ENCODE assay signal across 17 cellular contexts in the genomic region with DNA sequence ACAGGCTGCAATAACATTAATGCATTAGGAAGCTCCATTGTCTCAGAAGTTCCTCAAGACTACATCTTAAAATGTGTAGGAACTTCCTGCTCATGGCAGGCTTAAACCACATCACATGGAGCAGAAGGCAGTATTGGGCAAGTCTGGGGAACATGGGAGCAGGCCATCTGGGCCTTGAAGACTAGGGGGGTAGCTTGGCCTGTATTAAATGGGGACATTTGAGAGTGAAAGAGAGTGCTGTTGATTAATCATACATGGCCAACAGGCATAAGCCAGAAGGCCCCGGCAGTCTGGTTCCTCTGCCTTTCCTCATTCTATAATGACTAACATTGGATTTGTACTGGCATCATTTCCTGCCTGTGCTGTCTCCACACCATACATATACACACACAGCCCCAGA. TPM values are rescaled to one million over a fixed set of nuclear protein-coding genes. Genes with fewer than 3 reads are reported as not detected.
DNase-seq lines count a peak whose midpoint lies in the region; ATAC-seq and TF ChIP-seq lines count a peak whose summit lies in the region.
"Had no signal": no experiment of that assay in that cellular context is flagged by ENCODE, and none has a peak within 500 bp of the region (broad histone marks: within the 10 kb centered on the region; RNA-seq: fewer than 3 reads in every experiment).

No MANE protein-coding gene starts in this region.

- intact Hi-C loops in left lung (cut with DNase I) = no loop called here
- intact Hi-C loops in posterior vena cava (cut with DNase I) = loop anchor here in 1 of 2 donors (10.0 kb wide), 1 partner anchor 114 kb away; no protein-coding TSS in a partner anchor

- peaks cover 10 to 96% of the 10 kb centered on the region in 2 donors for H3K36me3 ChIP-seq in left lung

- no peaks in the 10 kb centered on the region for H3K9me3 ChIP-seq in left lung

- DNase-seq in NCI-H524 (lab: John Stamatoyannopoulos, UW) (peak; percentile 41 to 65), NCI-H524 treated with DMSO at 0.1 percent for 48 hours (lab: John Stamatoyannopoulos, UW) (no peak), RKO (ENCODE audit: low spot score) (peak; percentile 37), epithelial cell of esophagus (ENCODE audit: low read depth) (peak; percentile 80), omental fat pad (ENCODE audit: low spot score) (no peak), left lung (no peak), posterior vena cava (ENCODE audit: low spot score) (no peak), ACHN (no peak)
- DNase-seq: activated CD4-positive, alpha-beta memory T cell treated with anti-CD3 and anti-CD28 coated beads, Interleukin-2, amount 10 ng/mL, durations not matched to agents 7 days and 5 days; activated effector memory CD4-positive, alpha-beta T cell treated with anti-CD3 and anti-CD28 coated beads, Interleukin-2, amount 50 U/mL, for 16 hours; CD8-positive, alpha-beta memory T cell; KG1; left cardiac atrium; NCI-H146; NCI-H446 treated with DMSO at 0.1 percent for 48 hours had no signal

- peaks cover 6 to 7% of the 10 kb centered on the region in 2 donors for H3K4me1 ChIP-seq in left lung

- in situ Hi-C loops in ACHN (cut with HindIII; ENCODE audit: low pct_ligation_motif_present, low pct_unique_long_range_greater_than_20kb, low sequenced_read_pairs) = loop anchor here (25.0 kb wide), 1 partner anchor 258 kb away; no protein-coding TSS in a partner anchor

- no peaks in the 10 kb centered on the region for H3K27me3 ChIP-seq in left lung
- H3K27me3 ChIP-seq: cardiac muscle cell had no signal

- ATAC-seq in omental fat pad (ENCODE audit: low FRiP score) = peak; percentile 42
- no peak for ATAC-seq in left lung
- ATAC-seq: SK-N-SH treated with all-trans-retinoic acid at 6 μM for 48 hours had no signal

- H3K4me3 ChIP-seq in epithelial cell of esophagus (ENCODE audit: low read length) = no peak overlapping the region
- H3K4me3 ChIP-seq in left lung = no peak overlapping the region
- H3K4me3 ChIP-seq: cardiac muscle cell had no signal

- TF ChIP-seq CTCF in epithelial cell of esophagus (IDR thresholded peaks at IDR 0.05; ENCODE audit: insufficient read depth, low read depth, low read length, missing control alignments) = no peak
- TF ChIP-seq CTCF in omental fat pad (IDR thresholded peaks at IDR 0.05) = no peak
- TF ChIP-seq CTCF in left lung (IDR thresholded peaks at IDR 0.05) = no peak

- H3K27ac ChIP-seq in left lung = no peak overlapping the region
- H3K27ac ChIP-seq: cardiac muscle cell had no signal

RNA-seq across cellular contexts. Expression of a gene that starts 25.2 kb away (rescaled TPM):
- total RNA-seq in omental fat pad (under 1 TPM in 3 of 4 donors, not detected in 1; 0.12 to 0.32 (median 0.28) TPM), left lung (under 1 TPM in 1 of 2 donors, not detected in 1; 0.10 TPM), posterior vena cava (not detected)
- total RNA-seq: activated CD4-positive, alpha-beta memory T cell treated with anti-CD3 and anti-CD28 coated beads, Interleukin-2, amount 10 ng/mL, durations not matched to agents 7 days and 5 days; cardiac muscle cell; left cardiac atrium had no signal

Comparison
In these comparisons a context has a peak if more than half of its experiments do, and no peak if none do; other contexts are left out.
1. DNase-seq: peak in NCI-H524 (2 of 2), RKO (single experiment) and epithelial cell of esophagus (single experiment); none in NCI-H524 treated with DMSO at 0.1 percent for 48 hours (single experiment), omental fat pad (single experiment), left lung (0 of 2), posterior vena cava (single experiment) and ACHN (single experiment).